In genomic region chrX:47807548-47807947, GRCh38 we compare ENCODE assay signal across 21 cellular contexts.
"Had no signal": no experiment of that assay in that cellular context is flagged by ENCODE, and none has a peak within 500 bp of the region (broad histone marks: within the 10 kb centered on the region; RNA-seq: fewer than 3 reads in every experiment).

No MANE protein-coding gene starts in this region.

- H3K9me3 ChIP-seq: breast epithelium, esophagus muscularis mucosa, suprapubic skin, transverse colon, vagina had no signal

- FAIRE-seq: astrocyte, islet of Langerhans had no signal

- H3K4me3 Mint-ChIP-seq: activated naive CD4-positive, alpha-beta T cell treated with anti-CD3 and anti-CD28 coated beads, Interleukin-2, amount 10 ng/mL, durations not matched to agents 7 days and 5 days; activated naive CD8-positive, alpha-beta T cell treated with anti-CD3 and anti-CD28 coated beads, Interleukin-2, amount 50 U/mL, for 24 hours; dendritic cell treated with granulocyte-macrophage colony-stimulating factor and Interleukin-4, amounts not matched to agents 40 ng/mL and 50 ng/mL, for 4 days; stimulated activated naive CD8-positive, alpha-beta T cell treated with anti-CD3 and anti-CD28 coated beads, Interleukin-15, Interleukin-2, amounts not matched to agents 100 ng/mL and 50 ng/mL, for 24 hours; T-helper 1 cell treated with Interleukin-12 subunit alpha and Interleukin-12 subunit beta and Interleukin-4 antibody, amounts not matched to agents 30 μg/mL and 1 μg/mL, for 36 hours had no signal

- H3K27me3 Mint-ChIP-seq: activated naive CD4-positive, alpha-beta T cell treated with anti-CD3 and anti-CD28 coated beads, Interleukin-2, amount 10 ng/mL, durations not matched to agents 7 days and 5 days; activated naive CD8-positive, alpha-beta T cell treated with anti-CD3 and anti-CD28 coated beads, Interleukin-2, amount 50 U/mL, for 24 hours; dendritic cell treated with granulocyte-macrophage colony-stimulating factor and Interleukin-4, amounts not matched to agents 40 ng/mL and 50 ng/mL, for 4 days; progenitor cell of endocrine pancreas had no signal

- H3K27ac ChIP-seq: breast epithelium, esophagus muscularis mucosa, suprapubic skin, transverse colon, vagina had no signal

- H3K4me1 Mint-ChIP-seq: activated naive CD4-positive, alpha-beta T cell treated with anti-CD3 and anti-CD28 coated beads, Interleukin-2, amount 10 ng/mL, durations not matched to agents 7 days and 5 days; activated naive CD8-positive, alpha-beta T cell treated with anti-CD3 and anti-CD28 coated beads, Interleukin-2, amount 50 U/mL, for 24 hours had no signal

- H3K27me3 ChIP-seq: esophagus muscularis mucosa, suprapubic skin, transverse colon, vagina had no signal

- H3K4me1 ChIP-seq: breast epithelium, esophagus muscularis mucosa, suprapubic skin, transverse colon, vagina had no signal

- H3K36me3 Mint-ChIP-seq: activated naive CD4-positive, alpha-beta T cell treated with anti-CD3 and anti-CD28 coated beads, Interleukin-2, amount 10 ng/mL, durations not matched to agents 7 days and 5 days had no signal

- DNase-seq: activated CD4-positive, CD25-positive, alpha-beta regulatory T cell treated with anti-CD3 and anti-CD28 coated beads, Interleukin-2, amount 50 U/mL, for 72 hours; activated CD8-positive, alpha-beta memory T cell treated with anti-CD3 and anti-CD28 coated beads for 24 hours; activated CD8-positive, alpha-beta memory T cell treated with anti-CD3 and anti-CD28 coated beads, Interleukin-2, amount 50 U/mL, for 48 hours; activated effector memory CD4-positive, alpha-beta T cell treated with Interleukin-2 at 50 U/mL for 16 hours; activated naive CD4-positive, alpha-beta T cell treated with anti-CD3 and anti-CD28 coated beads, Interleukin-2, amount 10 ng/mL, durations not matched to agents 7 days and 5 days; activated naive CD8-positive, alpha-beta T cell treated with anti-CD3 and anti-CD28 coated beads, Interleukin-2, amount 50 U/mL, for 24 hours; activated T-cell treated with anti-CD3 and anti-CD28 coated beads, Interleukin-2, amount 50 U/mL, for 48 hours; effector CD8-positive, alpha-beta T cell; mammary epithelial cell; transverse colon had no signal

- H3K27ac Mint-ChIP-seq: activated naive CD4-positive, alpha-beta T cell treated with anti-CD3 and anti-CD28 coated beads, Interleukin-2, amount 10 ng/mL, durations not matched to agents 7 days and 5 days; activated naive CD8-positive, alpha-beta T cell treated with anti-CD3 and anti-CD28 coated beads, Interleukin-2, amount 50 U/mL, for 24 hours; dendritic cell treated with granulocyte-macrophage colony-stimulating factor and Interleukin-4, amounts not matched to agents 40 ng/mL and 50 ng/mL, for 4 days; progenitor cell of endocrine pancreas; stimulated activated naive CD8-positive, alpha-beta T cell treated with anti-CD3 and anti-CD28 coated beads, Interleukin-15, Interleukin-2, amounts not matched to agents 100 ng/mL and 50 ng/mL, for 24 hours; T-helper 1 cell treated with Interleukin-12 subunit alpha and Interleukin-12 subunit beta and Interleukin-4 antibody, amounts not matched to agents 30 μg/mL and 1 μg/mL, for 36 hours had no signal

- H3K36me3 ChIP-seq: breast epithelium, esophagus muscularis mucosa, suprapubic skin, transverse colon, vagina had no signal

- H3K4me3 ChIP-seq: breast epithelium, esophagus muscularis mucosa, suprapubic skin, transverse colon, vagina had no signal

- ATAC-seq: activated naive CD8-positive, alpha-beta T cell treated with anti-CD3 and anti-CD28 coated beads, Interleukin-2, amount 50 U/mL, for 24 hours; left lobe of liver had no signal

- H3K9me3 Mint-ChIP-seq: activated naive CD4-positive, alpha-beta T cell treated with anti-CD3 and anti-CD28 coated beads, Interleukin-2, amount 10 ng/mL, durations not matched to agents 7 days and 5 days; activated naive CD8-positive, alpha-beta T cell treated with anti-CD3 and anti-CD28 coated beads, Interleukin-2, amount 50 U/mL, for 24 hours; dendritic cell treated with granulocyte-macrophage colony-stimulating factor and Interleukin-4, amounts not matched to agents 40 ng/mL and 50 ng/mL, for 4 days; stimulated activated naive CD8-positive, alpha-beta T cell treated with anti-CD3 and anti-CD28 coated beads, Interleukin-15, Interleukin-2, amounts not matched to agents 100 ng/mL and 50 ng/mL, for 24 hours; T-helper 1 cell treated with Interleukin-12 subunit alpha and Interleukin-12 subunit beta and Interleukin-4 antibody, amounts not matched to agents 30 μg/mL and 1 μg/mL, for 36 hours had no signal
